In genomic region chr19:43626838-43627237, GRCh38 we compare ENCODE assay signal across 15 cellular contexts. TPM values are rescaled to one million over a fixed set of nuclear protein-coding genes. Genes with fewer than 3 reads are reported as not detected.
DNase-seq lines count a peak whose midpoint lies in the region; ATAC-seq, FAIRE-seq and TF ChIP-seq lines count a peak whose summit lies in the region.
"Had no signal": no experiment of that assay in that cellular context is flagged by ENCODE, and none has a peak within 500 bp of the region (broad histone marks: within the 10 kb centered on the region; RNA-seq: fewer than 3 reads in every experiment).

No MANE protein-coding gene starts in this region.

- BruUV-seq in IMR-90 (replicated peaks; lab: Mats Ljungman, UMichigan) (no TSS peak), HepG2 (replicated peaks; lab: Mats Ljungman, UMichigan) (no TSS peak)

- H3K23ac ChIP-seq in IMR-90 (ENCODE audit: low read depth, low read length): no peak overlapping the region

- H3K4me3 Mint-ChIP-seq in glutamatergic neuron (ENCODE audit: unreplicated experiment) (peak overlapping the region; percentile 73), neural progenitor cell (no peak overlapping the region)

- DNase-seq in IMR-90 (no peak), glutamatergic neuron (no peak), neural progenitor cell (ENCODE audit: low spot score) (no peak), cerebellar nuclear complex (lab: John Stamatoyannopoulos, UW) (no peak), HepG2 (ENCODE audit: low spot score) (no peak)
- DNase-seq: ACHN, DMS53, HCEC 1CT, KBM-7 had no signal

- no peak overlapping the region for H2BK120ac ChIP-seq in IMR-90 (ENCODE audit: low read depth, low read length)

- H3K4me3 ChIP-seq in IMR-90 (ENCODE audit: insufficient read depth, low read depth, low read length) (no peak overlapping the region), neural progenitor cell (no peak overlapping the region), HepG2 (replicated peaks in 1 of 3; ENCODE audit: insufficient read depth in 1 of 3, low read depth in 2 of 3, low read length in 3 of 3) (no peak overlapping the region)
- H3K4me3 ChIP-seq: BLaER1 treated with 17β-estradiol and CSF1 and Interleukin-3, amounts not matched to agents 10 nM and 100 nM had no signal

- TF ChIP-seq RAD21 in IMR-90 (IDR thresholded peaks at IDR 0.05; ENCODE audit: low read length): no peak
- TF ChIP-seq RAD21 in HepG2 (CRISPR knock-in tag; IDR thresholded peaks at IDR 0.05): no peak

- no peak overlapping the region for H2BK15ac ChIP-seq in IMR-90 (ENCODE audit: low read depth, low read length)

- CTCF ChIA-PET in IMR-90 (lab: Yijun Ruan, JAX): no interaction called here
- CTCF ChIA-PET in HepG2 (lab: Yijun Ruan, JAX; ENCODE audit: low intra/inter-chr PET ratio, low total read pairs): no interaction called here

- peaks cover 21% of the 10 kb centered on the region for H3F3A ChIP-seq in neural progenitor cell (ENCODE audit: low read depth)

- no peak overlapping the region for H2AFZ ChIP-seq in IMR-90 (replicated peaks; ENCODE audit: low read length, poor library complexity)
- H2AFZ ChIP-seq in neural progenitor cell (replicated peaks): no peak overlapping the region
- no peak overlapping the region for H2AFZ ChIP-seq in HepG2 (ENCODE audit: low read length)

- H4K8ac ChIP-seq in IMR-90 (ENCODE audit: low read depth in 2 of 2, low read length in 2 of 2): no peak overlapping the region

- H3K9me3 ChIP-seq in IMR-90 (ENCODE audit: control insufficient read depth, insufficient read depth, low read length): no peaks in the 10 kb centered on the region
- H3K9me3 ChIP-seq in neural progenitor cell (ENCODE audit: low read depth): no peaks in the 10 kb centered on the region
- H3K9me3 ChIP-seq in HepG2 (ENCODE audit: low read length): no peaks in the 10 kb centered on the region
- H3K9me3 ChIP-seq: BLaER1 treated with 17β-estradiol and CSF1 and Interleukin-3, amounts not matched to agents 10 nM and 100 nM had no signal

- no peak overlapping the region for H3K14ac ChIP-seq in IMR-90 (replicated peaks; ENCODE audit: low read depth, low read length)

- no peaks in the 10 kb centered on the region for H3K9me1 ChIP-seq in IMR-90 (ENCODE audit: insufficient read depth, low read length)

- no peak overlapping the region for H2BK5ac ChIP-seq in IMR-90 (ENCODE audit: low read depth, low read length, poor library complexity, severe bottlenecking)

- H3K56ac ChIP-seq in IMR-90 (ENCODE audit: extremely low read depth, insufficient read depth, low read length): no peak overlapping the region

- H3K36me3 ChIP-seq in IMR-90 (ENCODE audit: control insufficient read depth, insufficient read depth, low read length) (no peaks in the 10 kb centered on the region), neural progenitor cell (no peaks in the 10 kb centered on the region), HepG2 (replicated peaks in 1 of 2; ENCODE audit: control insufficient read depth in 1 of 2, insufficient read depth in 2 of 2, low read length in 2 of 2) (peaks cover 0 to 2% of the 10 kb centered on the region in 2 experiments; a peak in 1 of 5 replicates)

- peaks cover 16% of the 10 kb centered on the region for H3K4me1 Mint-ChIP-seq in glutamatergic neuron (ENCODE audit: low read depth, unreplicated experiment)
- H3K4me1 Mint-ChIP-seq in neural progenitor cell: peaks cover 6% of the 10 kb centered on the region

- H2AK9ac ChIP-seq in IMR-90 (replicated peaks; ENCODE audit: low read depth, low read length, poor library complexity): peak overlapping the region; percentile 23

- no peak for TF ChIP-seq EP300 in HepG2 (IDR thresholded peaks at IDR 0.05; ENCODE audit: low read depth in 2 of 2, low read length in 2 of 2)
- no peak for TF ChIP-seq EP300 in HepG2 (CRISPR knock-in tag; IDR thresholded peaks at IDR 0.05; ENCODE audit: borderline replicate concordance)

- H3K79me1 ChIP-seq in IMR-90 (ENCODE audit: low read depth in 1 of 2, low read length in 2 of 2): no peaks in the 10 kb centered on the region

- H3K4ac ChIP-seq in IMR-90 (ENCODE audit: low read depth, low read length): no peak overlapping the region

- H3K9me3 Mint-ChIP-seq in glutamatergic neuron (ENCODE audit: unreplicated experiment) (peaks cover 2% of the 10 kb centered on the region), neural progenitor cell (no peaks in the 10 kb centered on the region)
- H3K9me3 Mint-ChIP-seq: CD4-positive, CD25-positive, alpha-beta regulatory T cell had no signal

- H2BK20ac ChIP-seq in IMR-90 (ENCODE audit: low read depth, low read length): no peak overlapping the region

- TF ChIP-seq CTCF in IMR-90 (conservative IDR thresholded peaks at IDR 0.05; ENCODE audit: low read depth, low read length) (no peak), glutamatergic neuron (IDR thresholded peaks at IDR 0.05; ENCODE audit: partially characterized antibody, unreplicated experiment) (no peak), neural progenitor cell (IDR thresholded peaks at IDR 0.05) (no peak), HepG2 (CRISPR knock-in tag; IDR thresholded peaks at IDR 0.05) (no peak)

- no peak for ATAC-seq in IMR-90 (ENCODE audit: low read depth)
- no peak for ATAC-seq in HG02981 (IDR thresholded peaks at IDR 0.05; ENCODE audit: unreplicated experiment)
- no peak for ATAC-seq in HepG2

- H3K4me1 ChIP-seq in IMR-90 (ENCODE audit: control insufficient read depth, insufficient read depth, low read length) (no peaks in the 10 kb centered on the region), neural progenitor cell (no peaks in the 10 kb centered on the region), HepG2 (ENCODE audit: insufficient read depth, low read length) (no peaks in the 10 kb centered on the region)

- H3K27me3 ChIP-seq in IMR-90 (ENCODE audit: control insufficient read depth, insufficient read depth, low read length): 0 out of 2 replicates have a peak, but pooled peaks cover 2% of the 10 kb centered on the region
- H3K27me3 ChIP-seq in neural progenitor cell: no peaks in the 10 kb centered on the region
- H3K27me3 ChIP-seq in HepG2 (ENCODE audit: control insufficient read depth in 1 of 2, insufficient read depth in 2 of 2, low read length in 2 of 2): no peaks in the 10 kb centered on the region
- H3K27me3 ChIP-seq: BLaER1 treated with 17β-estradiol and CSF1 and Interleukin-3, amounts not matched to agents 10 nM and 100 nM had no signal

- H4K20me1 ChIP-seq in IMR-90 (ENCODE audit: insufficient read depth, low read length): no peaks in the 10 kb centered on the region
- peaks cover 46% of the 10 kb centered on the region for H4K20me1 ChIP-seq in neural progenitor cell (ENCODE audit: low read depth)
- H4K20me1 ChIP-seq in HepG2 (ENCODE audit: insufficient read depth, low read length): no peaks in the 10 kb centered on the region
- H4K20me1 ChIP-seq: BLaER1 treated with 17β-estradiol and CSF1 and Interleukin-3, amounts not matched to agents 10 nM and 100 nM had no signal

- no peak for FAIRE-seq in HepG2 (lab: Jason Lieb, UNC)

- H4K5ac ChIP-seq in IMR-90 (ENCODE audit: low read depth, low read length): no peak overlapping the region

- H3K27me3 Mint-ChIP-seq in glutamatergic neuron (ENCODE audit: unreplicated experiment) (peaks cover 4% of the 10 kb centered on the region), neural progenitor cell (ENCODE audit: insufficient read depth, low read depth) (no peaks in the 10 kb centered on the region)

- H3K9ac ChIP-seq in IMR-90 (ENCODE audit: low read depth, low read length): no peak overlapping the region
- no peak overlapping the region for H3K9ac ChIP-seq in neural progenitor cell
- H3K9ac ChIP-seq in HepG2 (ENCODE audit: insufficient read depth, low read depth, low read length): no peak overlapping the region
- H3K9ac ChIP-seq: BLaER1 treated with 17β-estradiol and CSF1 and Interleukin-3, amounts not matched to agents 10 nM and 100 nM had no signal

- no peak overlapping the region for H3K27ac ChIP-seq in IMR-90 (ENCODE audit: insufficient read depth, low read length)
- no peak overlapping the region for H3K27ac ChIP-seq in neural progenitor cell
- H3K27ac ChIP-seq in HepG2 (ENCODE audit: extremely low read length, insufficient read depth, low read length): no peak overlapping the region
- H3K27ac ChIP-seq: BLaER1 treated with 17β-estradiol and CSF1 and Interleukin-3, amounts not matched to agents 10 nM and 100 nM had no signal

- H3K4me2 ChIP-seq in IMR-90 (ENCODE audit: low read depth, low read length) (no peak overlapping the region), neural progenitor cell (no peak overlapping the region), HepG2 (ENCODE audit: low read depth, low read length) (no peak overlapping the region)
- H3K4me2 ChIP-seq: BLaER1 treated with 17β-estradiol and CSF1 and Interleukin-3, amounts not matched to agents 10 nM and 100 nM had no signal

- intact Hi-C loops in IMR-90 (cut with micrococcal nuclease) (no loop called here), HepG2 (cut with micrococcal nuclease; ENCODE audit: unreplicated experiment) (no loop called here)

- POLR2A ChIA-PET in IMR-90 (lab: Charles Lee; ENCODE audit: unreplicated experiment): no interaction called here
- POLR2A ChIA-PET in HepG2 (lab: Yijun Ruan, JAX): no interaction called here

- H3K27ac Mint-ChIP-seq in glutamatergic neuron (ENCODE audit: unreplicated experiment): peak overlapping the region; percentile 72
- H3K27ac Mint-ChIP-seq in neural progenitor cell: peak overlapping the region; percentile 81
- H3K27ac Mint-ChIP-seq: CD4-positive, CD25-positive, alpha-beta regulatory T cell had no signal

- in situ Hi-C loops in IMR-90 (cut with MboI; ENCODE audit: low sequenced_read_pairs): no loop called here
- in situ Hi-C loops in HepG2 (cut with HindIII; ENCODE audit: extremely low pct_ligation_motif_present, low pct_unique_long_range_greater_than_20kb): no loop called here

- WGBS in IMR-90 (ENCODE audit: extremely low coverage in 2 of 2, insufficient read length in 1 of 2), 2 experiments: 69% methylated on average over 7 of the region's 17 CpGs; no CpG with 5 or more reads in 1 of the 2 experiments
- 96% methylated on average over 17 of the region's 17 CpGs for WGBS in HepG2 (ENCODE audit: low lambda C conversion rate)

- H3K79me2 ChIP-seq in neural progenitor cell (ENCODE audit: low read depth) (peaks cover under 1% of the 10 kb centered on the region), HepG2 (ENCODE audit: insufficient read depth, low read length) (no peaks in the 10 kb centered on the region)

- H3K36me3 Mint-ChIP-seq in glutamatergic neuron (ENCODE audit: unreplicated experiment): peaks cover 5% of the 10 kb centered on the region
- H3K36me3 Mint-ChIP-seq in neural progenitor cell: peaks cover 32% of the 10 kb centered on the region
- H3K36me3 Mint-ChIP-seq: CD4-positive, CD25-positive, alpha-beta regulatory T cell had no signal

- no peak overlapping the region for H4K91ac ChIP-seq in IMR-90 (ENCODE audit: insufficient read depth, low read depth, low read length)

- no peak overlapping the region for H3K18ac ChIP-seq in IMR-90 (ENCODE audit: low read depth, low read length)

- dilution Hi-C loops in IMR-90 (cut with HindIII; ENCODE audit: low sequenced_read_pairs, unreplicated experiment): no loop called here

- no peak overlapping the region for H2AK5ac ChIP-seq in IMR-90 (ENCODE audit: low read depth, low read length)

- TF ChIP-seq POLR2A in IMR-90 (IDR thresholded peaks at IDR 0.05; ENCODE audit: low read depth, low read length) (no peak), HepG2 (IDR thresholded peaks at IDR 0.05; ENCODE audit: insufficient read depth in 1 of 2, low read depth in 2 of 2, low read length in 2 of 2) (no peak)

RNA-seq across cellular contexts. Expression of gene ZNF428, which starts 7.4 kb away (rescaled TPM):
- total RNA-seq in IMR-90 (2012; rRNA removed) (9.9 and 10.3 TPM in 2 replicates), glutamatergic neuron (ENCODE audit: unreplicated experiment) (139 TPM), neural progenitor cell (ENCODE audit: low replicate concordance) (18.5 and 57.7 TPM in 2 replicates), HepG2 (2016; rRNA removed; fragmentation: Illumina TruSeq; extraction: Trizol) (24.0 and 26.9 TPM in 2 replicates)
- polyA plus RNA-seq in IMR-90 (2012; rRNA removed) (32.3 and 45.4 TPM in 2 replicates), HepG2 (2011; rRNA removed) (10.4 and 11.5 TPM in 2 replicates)
- 49.1 and 54.4 TPM in 2 replicates for polyA plus RNA-seq in IMR-90 (2012; cell fraction: cytosol; rRNA removed)
- 16.4 and 17.3 TPM in 2 replicates for polyA plus RNA-seq in IMR-90 (2012; cell fraction: nucleus; rRNA removed; ENCODE audit: low replicate concordance)
- total RNA-seq in HepG2 (2016; cell fraction: cytosol; rRNA removed; fragmentation: Illumina TruSeq; extraction: Trizol; ENCODE audit: low read depth): 19.4 and 25.5 TPM in 2 replicates
- total RNA-seq in HepG2 (2016; cell fraction: insoluble cytoplasmic fraction; rRNA removed; fragmentation: Illumina TruSeq; extraction: Trizol): 20.7 and 27.4 TPM in 2 replicates
- 23.9 and 34.3 TPM in 2 replicates for total RNA-seq in HepG2 (2016; cell fraction: membrane; rRNA removed; fragmentation: Illumina TruSeq; extraction: Trizol)
- 6.5 and 9.5 TPM in 2 replicates for total RNA-seq in HepG2 (2016; cell fraction: nucleus; rRNA removed; fragmentation: Illumina TruSeq; extraction: Trizol)
- 8.0 and 12.3 TPM in 2 replicates for polyA plus RNA-seq in HepG2 (2011; cell fraction: cytosol; rRNA removed)
- polyA plus RNA-seq in HepG2 (2011; cell fraction: nucleus; rRNA removed): 6.0 and 6.2 TPM in 2 replicates
- polyA plus RNA-seq in HepG2 (2012): 11.5 and 12.7 TPM in 2 replicates
- polyA plus RNA-seq in HepG2 (2016; cell fraction: cytosol; fragmentation: Illumina TruSeq; extraction: Trizol; ENCODE audit: low read depth): 19.6 and 22.2 TPM in 2 replicates
- polyA plus RNA-seq in HepG2 (2016; cell fraction: insoluble cytoplasmic fraction; fragmentation: Illumina TruSeq; extraction: Trizol; ENCODE audit: low read depth): 27.6 and 28.2 TPM in 2 replicates
- polyA plus RNA-seq in HepG2 (2016; cell fraction: membrane; fragmentation: Illumina TruSeq; extraction: Trizol; ENCODE audit: low read depth): 25.6 and 28.5 TPM in 2 replicates
- 19.8 and 22.6 TPM in 2 replicates for polyA plus RNA-seq in HepG2 (2016; cell fraction: nucleus; fragmentation: Illumina TruSeq; extraction: Trizol; ENCODE audit: insufficient read depth, low read depth)
- 3.2 and 7.4 TPM in 2 replicates for polyA minus RNA-seq in HepG2 (2011; rRNA and poly(A)+ RNA removed; ENCODE audit: low replicate concordance)
- 4.6 and 4.9 TPM in 2 replicates for polyA minus RNA-seq in HepG2 (2011; cell fraction: cytosol; rRNA and poly(A)+ RNA removed)
- polyA minus RNA-seq in HepG2 (2011; cell fraction: nucleus; rRNA and poly(A)+ RNA removed): 2.1 and 4.6 TPM in 2 replicates

RNA-seq across cellular contexts. Expression of gene CADM4, which starts 12.8 kb away (rescaled TPM):
- total RNA-seq in IMR-90 (2012; rRNA removed) (1.7 and 2.0 TPM in 2 replicates), glutamatergic neuron (ENCODE audit: unreplicated experiment) (52.4 TPM), neural progenitor cell (ENCODE audit: low replicate concordance) (7.7 and 28.6 TPM in 2 replicates), HepG2 (2016; rRNA removed; fragmentation: Illumina TruSeq; extraction: Trizol) (6.4 and 16.0 TPM in 2 replicates)
- polyA plus RNA-seq in IMR-90 (2012; rRNA removed) (4.0 and 4.9 TPM in 2 replicates), HepG2 (2011; rRNA removed) (8.5 and 15.4 TPM in 2 replicates)
- polyA plus RNA-seq in IMR-90 (2012; cell fraction: cytosol; rRNA removed): 4.3 and 7.1 TPM in 2 replicates
- polyA plus RNA-seq in IMR-90 (2012; cell fraction: nucleus; rRNA removed; ENCODE audit: low replicate concordance): 2.1 and 2.2 TPM in 2 replicates
- 1.9 and 2.0 TPM in 2 replicates for total RNA-seq in HepG2 (2016; cell fraction: cytosol; rRNA removed; fragmentation: Illumina TruSeq; extraction: Trizol; ENCODE audit: low read depth)
- total RNA-seq in HepG2 (2016; cell fraction: insoluble cytoplasmic fraction; rRNA removed; fragmentation: Illumina TruSeq; extraction: Trizol): 6.2 and 15.7 TPM in 2 replicates
- total RNA-seq in HepG2 (2016; cell fraction: membrane; rRNA removed; fragmentation: Illumina TruSeq; extraction: Trizol): 6.3 and 6.6 TPM in 2 replicates
- total RNA-seq in HepG2 (2016; cell fraction: nucleus; rRNA removed; fragmentation: Illumina TruSeq; extraction: Trizol): 13.7 and 16.1 TPM in 2 replicates
- polyA plus RNA-seq in HepG2 (2011; cell fraction: cytosol; rRNA removed): 10.7 and 11.5 TPM in 2 replicates
- polyA plus RNA-seq in HepG2 (2011; cell fraction: nucleus; rRNA removed): 8.7 and 11.0 TPM in 2 replicates
- polyA plus RNA-seq in HepG2 (2012): 14.2 and 19.2 TPM in 2 replicates
- 3.1 and 3.4 TPM in 2 replicates for polyA plus RNA-seq in HepG2 (2016; cell fraction: cytosol; fragmentation: Illumina TruSeq; extraction: Trizol; ENCODE audit: low read depth)
- 7.9 and 9.3 TPM in 2 replicates for polyA plus RNA-seq in HepG2 (2016; cell fraction: insoluble cytoplasmic fraction; fragmentation: Illumina TruSeq; extraction: Trizol; ENCODE audit: low read depth)
- 6.8 and 7.0 TPM in 2 replicates for polyA plus RNA-seq in HepG2 (2016; cell fraction: membrane; fragmentation: Illumina TruSeq; extraction: Trizol; ENCODE audit: low read depth)
- 32.5 and 32.9 TPM in 2 replicates for polyA plus RNA-seq in HepG2 (2016; cell fraction: nucleus; fragmentation: Illumina TruSeq; extraction: Trizol; ENCODE audit: insufficient read depth, low read depth)
- polyA minus RNA-seq in HepG2 (2011; rRNA and poly(A)+ RNA removed; ENCODE audit: low replicate concordance): 1.1 and 12.4 TPM in 2 replicates
- 5.0 and 7.8 TPM in 2 replicates for polyA minus RNA-seq in HepG2 (2011; cell fraction: cytosol; rRNA and poly(A)+ RNA removed)
- polyA minus RNA-seq in HepG2 (2011; cell fraction: nucleus; rRNA and poly(A)+ RNA removed): 4.0 and 5.5 TPM in 2 replicates
- polyA plus RNA-seq: CD4-positive, CD25-positive, alpha-beta regulatory T cell had no signal

RNA-seq across cellular contexts. Expression of gene SRRM5, which starts 14.9 kb away (rescaled TPM):
- total RNA-seq in IMR-90 (2012; rRNA removed): not detected in 2 replicates
- polyA plus RNA-seq in IMR-90 (2012; rRNA removed): 0.10 TPM in 2 replicates
- 0.02 TPM in 1 of 2 replicates, not detected in the other for polyA plus RNA-seq in IMR-90 (2012; cell fraction: cytosol; rRNA removed)
- polyA plus RNA-seq in IMR-90 (2012; cell fraction: nucleus; rRNA removed; ENCODE audit: low replicate concordance): 0.47 and 1.0 TPM in 2 replicates
- 0.51 TPM for total RNA-seq in glutamatergic neuron (ENCODE audit: unreplicated experiment)
- total RNA-seq in neural progenitor cell (ENCODE audit: low replicate concordance): 0.25 TPM in 1 of 2 replicates, not detected in the other
- total RNA-seq in HepG2 (2016; rRNA removed; fragmentation: Illumina TruSeq; extraction: Trizol): 0.11 TPM in 1 of 2 replicates, not detected in the other
- total RNA-seq in HepG2 (2016; cell fraction: cytosol; rRNA removed; fragmentation: Illumina TruSeq; extraction: Trizol; ENCODE audit: low read depth): not detected in 2 replicates
- not detected in 2 replicates for total RNA-seq in HepG2 (2016; cell fraction: insoluble cytoplasmic fraction; rRNA removed; fragmentation: Illumina TruSeq; extraction: Trizol)
- 0.06 TPM in 1 of 2 replicates, not detected in the other for total RNA-seq in HepG2 (2016; cell fraction: membrane; rRNA removed; fragmentation: Illumina TruSeq; extraction: Trizol)
- total RNA-seq in HepG2 (2016; cell fraction: nucleus; rRNA removed; fragmentation: Illumina TruSeq; extraction: Trizol): 0.31 TPM in 1 of 2 replicates, not detected in the other
- 0.16 TPM in 2 replicates for polyA plus RNA-seq in HepG2 (2011; rRNA removed)
- polyA plus RNA-seq in HepG2 (2011; cell fraction: cytosol; rRNA removed): 0.03 and 0.08 TPM in 2 replicates
- polyA plus RNA-seq in HepG2 (2011; cell fraction: nucleus; rRNA removed): 0.61 and 0.79 TPM in 2 replicates
- polyA plus RNA-seq in HepG2 (2012): 0.15 and 0.21 TPM in 2 replicates
- not detected in 2 replicates for polyA plus RNA-seq in HepG2 (2016; cell fraction: cytosol; fragmentation: Illumina TruSeq; extraction: Trizol; ENCODE audit: low read depth)
- polyA plus RNA-seq in HepG2 (2016; cell fraction: insoluble cytoplasmic fraction; fragmentation: Illumina TruSeq; extraction: Trizol; ENCODE audit: low read depth): 0.10 and 0.12 TPM in 2 replicates
- 0.10 TPM in 2 replicates for polyA plus RNA-seq in HepG2 (2016; cell fraction: membrane; fragmentation: Illumina TruSeq; extraction: Trizol; ENCODE audit: low read depth)
- polyA plus RNA-seq in HepG2 (2016; cell fraction: nucleus; fragmentation: Illumina TruSeq; extraction: Trizol; ENCODE audit: insufficient read depth, low read depth): 0.51 and 1.2 TPM in 2 replicates
- polyA minus RNA-seq in HepG2 (2011; rRNA and poly(A)+ RNA removed; ENCODE audit: low replicate concordance): 0.18 and 0.23 TPM in 2 replicates
- polyA minus RNA-seq in HepG2 (2011; cell fraction: cytosol; rRNA and poly(A)+ RNA removed): not detected in 2 replicates
- polyA minus RNA-seq in HepG2 (2011; cell fraction: nucleus; rRNA and poly(A)+ RNA removed): 0.39 and 0.50 TPM in 2 replicates
- total RNA-seq: A172, H4, HT1080 had no signal

RNA-seq across cellular contexts. Expression of gene ZNF576, which starts 30.4 kb away (rescaled TPM):
- total RNA-seq in IMR-90 (2012; rRNA removed): 8.6 and 13.8 TPM in 2 replicates
- polyA plus RNA-seq in IMR-90 (2012; rRNA removed): 19.5 and 24.9 TPM in 2 replicates
- 15.5 and 19.7 TPM in 2 replicates for polyA plus RNA-seq in IMR-90 (2012; cell fraction: cytosol; rRNA removed)
- 8.5 and 11.8 TPM in 2 replicates for polyA plus RNA-seq in IMR-90 (2012; cell fraction: nucleus; rRNA removed; ENCODE audit: low replicate concordance)
- 15.0 TPM for total RNA-seq in glutamatergic neuron (ENCODE audit: unreplicated experiment)
- total RNA-seq in neural progenitor cell (ENCODE audit: low replicate concordance): 6.8 and 9.0 TPM in 2 replicates
- total RNA-seq in HepG2 (2016; rRNA removed; fragmentation: Illumina TruSeq; extraction: Trizol): 9.6 and 10.9 TPM in 2 replicates
- 8.7 and 10.4 TPM in 2 replicates for total RNA-seq in HepG2 (2016; cell fraction: cytosol; rRNA removed; fragmentation: Illumina TruSeq; extraction: Trizol; ENCODE audit: low read depth)
- 10.6 and 11.2 TPM in 2 replicates for total RNA-seq in HepG2 (2016; cell fraction: insoluble cytoplasmic fraction; rRNA removed; fragmentation: Illumina TruSeq; extraction: Trizol)
- 13.9 and 14.1 TPM in 2 replicates for total RNA-seq in HepG2 (2016; cell fraction: membrane; rRNA removed; fragmentation: Illumina TruSeq; extraction: Trizol)
- 6.6 and 7.0 TPM in 2 replicates for total RNA-seq in HepG2 (2016; cell fraction: nucleus; rRNA removed; fragmentation: Illumina TruSeq; extraction: Trizol)
- polyA plus RNA-seq in HepG2 (2011; rRNA removed): 7.2 and 10.2 TPM in 2 replicates
- 7.1 and 9.5 TPM in 2 replicates for polyA plus RNA-seq in HepG2 (2011; cell fraction: cytosol; rRNA removed)
- polyA plus RNA-seq in HepG2 (2011; cell fraction: nucleus; rRNA removed): 7.2 and 9.1 TPM in 2 replicates
- 4.1 and 5.6 TPM in 2 replicates for polyA plus RNA-seq in HepG2 (2012)
- 11.9 and 12.6 TPM in 2 replicates for polyA plus RNA-seq in HepG2 (2016; cell fraction: cytosol; fragmentation: Illumina TruSeq; extraction: Trizol; ENCODE audit: low read depth)
- 12.1 and 13.5 TPM in 2 replicates for polyA plus RNA-seq in HepG2 (2016; cell fraction: insoluble cytoplasmic fraction; fragmentation: Illumina TruSeq; extraction: Trizol; ENCODE audit: low read depth)
- 12.7 and 17.2 TPM in 2 replicates for polyA plus RNA-seq in HepG2 (2016; cell fraction: membrane; fragmentation: Illumina TruSeq; extraction: Trizol; ENCODE audit: low read depth)
- polyA plus RNA-seq in HepG2 (2016; cell fraction: nucleus; fragmentation: Illumina TruSeq; extraction: Trizol; ENCODE audit: insufficient read depth, low read depth): 8.1 and 10.1 TPM in 2 replicates
- polyA minus RNA-seq in HepG2 (2011; rRNA and poly(A)+ RNA removed; ENCODE audit: low replicate concordance): 10.5 and 15.9 TPM in 2 replicates
- polyA minus RNA-seq in HepG2 (2011; cell fraction: cytosol; rRNA and poly(A)+ RNA removed): 3.5 and 5.6 TPM in 2 replicates
- polyA minus RNA-seq in HepG2 (2011; cell fraction: nucleus; rRNA and poly(A)+ RNA removed): 10.2 and 14.8 TPM in 2 replicates

RNA-seq across cellular contexts. Expression of gene IRGQ, which starts 30.9 kb away (rescaled TPM):
- total RNA-seq in IMR-90 (2012; rRNA removed) (9.0 and 10.8 TPM in 2 replicates), glutamatergic neuron (ENCODE audit: unreplicated experiment) (184 TPM), neural progenitor cell (ENCODE audit: low replicate concordance) (27.4 and 31.5 TPM in 2 replicates), HepG2 (2016; rRNA removed; fragmentation: Illumina TruSeq; extraction: Trizol) (12.4 and 16.5 TPM in 2 replicates)
- polyA plus RNA-seq in IMR-90 (2012; rRNA removed) (6.8 and 9.9 TPM in 2 replicates), HepG2 (2011; rRNA removed) (11.4 and 11.6 TPM in 2 replicates)
- 4.8 and 5.9 TPM in 2 replicates for polyA plus RNA-seq in IMR-90 (2012; cell fraction: cytosol; rRNA removed)
- polyA plus RNA-seq in IMR-90 (2012; cell fraction: nucleus; rRNA removed; ENCODE audit: low replicate concordance): 24.0 and 30.1 TPM in 2 replicates
- total RNA-seq in HepG2 (2016; cell fraction: cytosol; rRNA removed; fragmentation: Illumina TruSeq; extraction: Trizol; ENCODE audit: low read depth): 1.5 and 1.9 TPM in 2 replicates
- total RNA-seq in HepG2 (2016; cell fraction: insoluble cytoplasmic fraction; rRNA removed; fragmentation: Illumina TruSeq; extraction: Trizol): 12.6 and 15.2 TPM in 2 replicates
- total RNA-seq in HepG2 (2016; cell fraction: membrane; rRNA removed; fragmentation: Illumina TruSeq; extraction: Trizol): 5.6 and 6.3 TPM in 2 replicates
- 12.7 and 12.8 TPM in 2 replicates for total RNA-seq in HepG2 (2016; cell fraction: nucleus; rRNA removed; fragmentation: Illumina TruSeq; extraction: Trizol)
- 6.4 and 10.2 TPM in 2 replicates for polyA plus RNA-seq in HepG2 (2011; cell fraction: cytosol; rRNA removed)
- polyA plus RNA-seq in HepG2 (2011; cell fraction: nucleus; rRNA removed): 11.8 and 12.3 TPM in 2 replicates
- polyA plus RNA-seq in HepG2 (2012): 3.2 and 3.7 TPM in 2 replicates
- 0.71 and 1.1 TPM in 2 replicates for polyA plus RNA-seq in HepG2 (2016; cell fraction: cytosol; fragmentation: Illumina TruSeq; extraction: Trizol; ENCODE audit: low read depth)
- polyA plus RNA-seq in HepG2 (2016; cell fraction: insoluble cytoplasmic fraction; fragmentation: Illumina TruSeq; extraction: Trizol; ENCODE audit: low read depth): 9.0 and 10.3 TPM in 2 replicates
- polyA plus RNA-seq in HepG2 (2016; cell fraction: membrane; fragmentation: Illumina TruSeq; extraction: Trizol; ENCODE audit: low read depth): 2.1 and 2.5 TPM in 2 replicates
- polyA plus RNA-seq in HepG2 (2016; cell fraction: nucleus; fragmentation: Illumina TruSeq; extraction: Trizol; ENCODE audit: insufficient read depth, low read depth): 17.0 and 18.2 TPM in 2 replicates
- 6.7 and 18.5 TPM in 2 replicates for polyA minus RNA-seq in HepG2 (2011; rRNA and poly(A)+ RNA removed; ENCODE audit: low replicate concordance)
- 10.1 and 13.1 TPM in 2 replicates for polyA minus RNA-seq in HepG2 (2011; cell fraction: cytosol; rRNA and poly(A)+ RNA removed)
- 4.9 and 8.1 TPM in 2 replicates for polyA minus RNA-seq in HepG2 (2011; cell fraction: nucleus; rRNA and poly(A)+ RNA removed)
